1 cellular context compared by ENCODE assay signal in genomic region chr14:31265701-31266398, GRCh38.
A peak's percentile ranks its signal among the peaks of the same experiment; 100 is the strongest.
TF ChIP-seq lines count a peak whose summit lies in the region.

No MANE protein-coding gene starts in this region.

TF ChIP-seq in HepG2, 621 proteins besides CTCF, POLR2A, EP300 and RAD21 (continued from another document and continues in another):
- TF ChIP-seq ARID3A (IDR thresholded peaks at IDR 0.05; ENCODE audit: low read depth, low read length), result peak; percentile 42; the same call in 1 of the 2 replicates
- no peak for TF ChIP-seq ZNF225 (CRISPR knock-in tag; IDR thresholded peaks at IDR 0.05)
- TF ChIP-seq PAF1 (CRISPR knock-in tag; IDR thresholded peaks at IDR 0.05), result no peak
- TF ChIP-seq ZNF790 (CRISPR knock-in tag; IDR thresholded peaks at IDR 0.05; ENCODE audit: borderline replicate concordance), result peak; percentile 0; the same call in 1 of the 2 replicates
- TF ChIP-seq CEBPB (IDR thresholded peaks at IDR 0.05; ENCODE audit: borderline replicate concordance, low read depth, low read length), result peak; percentile 75; the same call in 1 of the 2 replicates
- no peak for TF ChIP-seq U2AF1 (optimal IDR thresholded peaks at IDR 0.05; ENCODE audit: low read depth, low read length)
- TF ChIP-seq RERE (CRISPR knock-in tag; IDR thresholded peaks at IDR 0.05; ENCODE audit: low read depth), result no peak
- no peak for TF ChIP-seq PAX8 (CRISPR knock-in tag; IDR thresholded peaks at IDR 0.05; ENCODE audit: borderline replicate concordance)
- no peak for TF ChIP-seq ZNF296 (CRISPR knock-in tag; conservative IDR thresholded peaks at IDR 0.05)
- TF ChIP-seq KAT8 (CRISPR knock-in tag; IDR thresholded peaks at IDR 0.05), result peak; percentile 36
- TF ChIP-seq E2F1 (CRISPR knock-in tag; IDR thresholded peaks at IDR 0.05), result no peak
- no peak for TF ChIP-seq ZNF317 (CRISPR knock-in tag; IDR thresholded peaks at IDR 0.05)
- TF ChIP-seq NFRKB (IDR thresholded peaks at IDR 0.05), result no peak
- no peak for TF ChIP-seq EZH2 (conservative IDR thresholded peaks at IDR 0.05; ENCODE audit: low read depth, low read length)
- TF ChIP-seq NKX3-1 (CRISPR knock-in tag; IDR thresholded peaks at IDR 0.05), result no peak
- TF ChIP-seq HDAC2 (CRISPR knock-in tag; IDR thresholded peaks at IDR 0.05), result peak; percentile 96
- TF ChIP-seq MYPOP (CRISPR knock-in tag; IDR thresholded peaks at IDR 0.05), result no peak
- no peak for TF ChIP-seq ZFYVE20 (CRISPR knock-in tag; IDR thresholded peaks at IDR 0.05; ENCODE audit: borderline replicate concordance, low read depth)
- no peak for TF ChIP-seq CC2D1A (CRISPR knock-in tag; IDR thresholded peaks at IDR 0.05)
- no peak for TF ChIP-seq PCBP2 (optimal IDR thresholded peaks at IDR 0.05; ENCODE audit: low read depth, low read length, poor library complexity, severe bottlenecking)
- TF ChIP-seq PRPF4 (IDR thresholded peaks at IDR 0.05; ENCODE audit: low read depth, low read length, poor library complexity, severe bottlenecking), result no peak
- TF ChIP-seq PAWR (CRISPR knock-in tag; IDR thresholded peaks at IDR 0.05; ENCODE audit: borderline replicate concordance), result peak; percentile 60; the same call in 1 of the 2 replicates
- peak; percentile 15 for TF ChIP-seq TBL1XR1 (IDR thresholded peaks at IDR 0.05; ENCODE audit: borderline replicate concordance, low read length, partially characterized antibody)
- TF ChIP-seq ARID2 (CRISPR knock-in tag; IDR thresholded peaks at IDR 0.05; ENCODE audit: borderline replicate concordance), result no peak
- TF ChIP-seq KLF6 (CRISPR knock-in tag; IDR thresholded peaks at IDR 0.05), result no peak
- TF ChIP-seq REST (IDR thresholded peaks at IDR 0.05; ENCODE audit: borderline replicate concordance in 1 of 2, low read depth in 1 of 2, low read length in 2 of 2), result no peak; a peak in 1 of 4 replicates
- no peak for TF ChIP-seq DZIP1 (CRISPR knock-in tag; IDR thresholded peaks at IDR 0.05)
- no peak; the same call in 1 of the 2 replicates for TF ChIP-seq ZNF232 (CRISPR knock-in tag; IDR thresholded peaks at IDR 0.05; ENCODE audit: borderline replicate concordance)
- no peak for TF ChIP-seq ZNF660 (CRISPR knock-in tag; IDR thresholded peaks at IDR 0.05; ENCODE audit: borderline replicate concordance, low read depth)
- no peak for TF ChIP-seq TFDP1 (CRISPR knock-in tag; IDR thresholded peaks at IDR 0.05; ENCODE audit: borderline replicate concordance)
- peak; percentile 77; the same call in 1 of the 2 replicates for TF ChIP-seq ZNF101 (CRISPR knock-in tag; IDR thresholded peaks at IDR 0.05; ENCODE audit: borderline replicate concordance, low read depth)
- TF ChIP-seq SIN3A (IDR thresholded peaks at IDR 0.05; ENCODE audit: borderline replicate concordance, low read depth, low read length), result no peak
- peak; percentile 84; the same call in 1 of the 2 replicates for TF ChIP-seq ZBTB20 (CRISPR knock-in tag; IDR thresholded peaks at IDR 0.05; ENCODE audit: borderline replicate concordance, low read depth)
- TF ChIP-seq SRY (CRISPR knock-in tag; IDR thresholded peaks at IDR 0.05), result no peak
